ENCODE assay signal across 23 cellular contexts in the genomic region with DNA sequence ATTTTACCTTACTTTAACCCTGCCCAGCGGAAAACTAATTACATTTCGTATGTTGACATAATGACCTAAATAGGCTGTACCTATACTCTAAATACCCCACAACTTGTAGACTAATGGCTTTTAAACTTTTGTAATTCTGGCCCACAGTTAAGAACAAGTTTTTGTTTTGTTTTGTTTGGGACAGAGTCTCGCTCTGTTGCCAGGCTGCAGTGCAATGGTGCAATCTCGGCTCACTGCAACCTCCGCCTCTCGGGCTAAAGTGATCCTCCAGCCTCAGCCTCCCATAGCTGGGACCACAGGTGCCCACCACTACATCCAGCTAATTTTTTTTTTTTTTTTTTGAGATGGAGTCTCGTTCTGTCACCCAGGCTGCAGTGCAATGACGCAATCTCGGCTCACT. TPM values are rescaled to one million over a fixed set of nuclear protein-coding genes. Genes with fewer than 3 reads are reported as not detected.
DNase-seq lines count a peak whose midpoint lies in the region; ATAC-seq, FAIRE-seq and TF ChIP-seq lines count a peak whose summit lies in the region.
"Had no signal": no experiment of that assay in that cellular context is flagged by ENCODE, and none has a peak within 500 bp of the region (broad histone marks: within the 10 kb centered on the region; RNA-seq: fewer than 3 reads in every experiment).

No MANE protein-coding gene starts in this region.

- no peak overlapping the region for H2AK5ac ChIP-seq in trophoblast cell (ENCODE audit: low read length)

- no peak overlapping the region for H3K4ac ChIP-seq in trophoblast cell (ENCODE audit: low read depth, low read length)

- H2BK12ac ChIP-seq in trophoblast cell (ENCODE audit: low read length) = no peak overlapping the region

- in situ Hi-C loops in HepG2 (cut with HindIII; ENCODE audit: extremely low pct_ligation_motif_present, low pct_unique_long_range_greater_than_20kb) = no loop called here

- no peak overlapping the region for H3K18ac ChIP-seq in trophoblast cell (ENCODE audit: low read length)

- TF ChIP-seq RAD21 in HepG2 (CRISPR knock-in tag; IDR thresholded peaks at IDR 0.05) = no peak

- FAIRE-seq in HepG2 (lab: Jason Lieb, UNC) = no peak
- FAIRE-seq: A549, GM12891, GM18507, H54 had no signal

- no peaks in the 10 kb centered on the region for H3K36me3 ChIP-seq in HepG2 (replicated peaks in 1 of 2; ENCODE audit: control insufficient read depth in 1 of 2, insufficient read depth in 2 of 2, low read length in 2 of 2)
- no peaks in the 10 kb centered on the region for H3K36me3 ChIP-seq in right lobe of liver
- no peaks in the 10 kb centered on the region for H3K36me3 ChIP-seq in Loucy (ENCODE audit: insufficient read depth, low read length)
- H3K36me3 ChIP-seq in trophoblast cell (ENCODE audit: control insufficient read depth in 1 of 2, insufficient read depth in 2 of 2, low read length in 2 of 2) = no peaks in the 10 kb centered on the region
- H3K36me3 ChIP-seq: BE2C; BLaER1 treated with 17β-estradiol and CSF1 and Interleukin-3, amounts not matched to agents 10 nM and 100 nM; HAP-1 had no signal

- H3K9me3 ChIP-seq in HepG2 (ENCODE audit: low read length) (no peaks in the 10 kb centered on the region), right lobe of liver (no peaks in the 10 kb centered on the region), Loucy (ENCODE audit: insufficient read depth, low read depth, low read length) (no peaks in the 10 kb centered on the region), trophoblast cell (ENCODE audit: insufficient read depth, low read depth, low read length) (no peaks in the 10 kb centered on the region)
- H3K9me3 ChIP-seq: A549, BE2C, HAP-1 had no signal

- H3K4me3 ChIP-seq in HepG2 (replicated peaks in 1 of 3; ENCODE audit: insufficient read depth in 1 of 3, low read depth in 2 of 3, low read length in 3 of 3) (no peak overlapping the region), right lobe of liver (no peak overlapping the region), Loucy (ENCODE audit: low read length, poor library complexity, severe bottlenecking) (no peak overlapping the region), trophoblast cell (ENCODE audit: low read depth, low read length) (no peak overlapping the region)
- H3K4me3 ChIP-seq: A549; BLaER1 treated with 17β-estradiol and CSF1 and Interleukin-3, amounts not matched to agents 10 nM and 100 nM; HAP-1 had no signal

- no peaks in the 10 kb centered on the region for H3K9me2 ChIP-seq in Loucy (replicated peaks; ENCODE audit: low read depth, low read length)

- H3K79me2 ChIP-seq in HepG2 (ENCODE audit: insufficient read depth, low read length) (no peaks in the 10 kb centered on the region), Loucy (ENCODE audit: insufficient read depth, low read length) (no peaks in the 10 kb centered on the region), trophoblast cell (ENCODE audit: control insufficient read depth, insufficient read depth, low read length, poor library complexity) (no peaks in the 10 kb centered on the region)

- H3K27me3 ChIP-seq in HepG2 (ENCODE audit: control insufficient read depth in 1 of 2, insufficient read depth in 2 of 2, low read length in 2 of 2) = no peaks in the 10 kb centered on the region; a peak in 1 of 5 replicates
- H3K27me3 ChIP-seq in right lobe of liver = no peaks in the 10 kb centered on the region
- no peaks in the 10 kb centered on the region for H3K27me3 ChIP-seq in Loucy (ENCODE audit: insufficient read depth, low read length, poor library complexity, severe bottlenecking)
- H3K27me3 ChIP-seq in trophoblast cell (ENCODE audit: insufficient read depth, low read length) = no peaks in the 10 kb centered on the region

- H4K12ac ChIP-seq in trophoblast cell (ENCODE audit: low read depth, low read length) = no peak overlapping the region

- TF ChIP-seq POLR2A in HepG2 (IDR thresholded peaks at IDR 0.05; ENCODE audit: insufficient read depth in 1 of 2, low read depth in 2 of 2, low read length in 2 of 2) (no peak), right lobe of liver (IDR thresholded peaks at IDR 0.05) (no peak)

- 69% methylated on average over 9 of the region's 9 CpGs for WGBS in HepG2 (ENCODE audit: low lambda C conversion rate)
- WGBS in right lobe of liver (ENCODE audit: insufficient coverage, low coverage, low lambda C conversion rate, missing lambda C conversion rate) = 83% methylated on average over 7 of the region's 9 CpGs
- WGBS in trophoblast cell (ENCODE audit: extremely low coverage, insufficient coverage, insufficient read length) = no CpG with 5 or more reads among the region's 9 CpGs

- no peak for TF ChIP-seq CTCF in HepG2 (CRISPR knock-in tag; IDR thresholded peaks at IDR 0.05)
- no peak for TF ChIP-seq CTCF in right lobe of liver (IDR thresholded peaks at IDR 0.05)
- TF ChIP-seq CTCF in Loucy (conservative IDR thresholded peaks at IDR 0.05; ENCODE audit: low read length) = no peak

- H4K8ac ChIP-seq in trophoblast cell (ENCODE audit: low read depth, low read length) = no peak overlapping the region

- no peak overlapping the region for H3K23ac ChIP-seq in trophoblast cell (ENCODE audit: low read length)

- no peak overlapping the region for H3K9ac ChIP-seq in HepG2 (ENCODE audit: insufficient read depth, low read depth, low read length)
- no peak overlapping the region for H3K9ac ChIP-seq in Loucy (ENCODE audit: low read depth, low read length, poor library complexity, severe bottlenecking)
- no peak overlapping the region for H3K9ac ChIP-seq in trophoblast cell (ENCODE audit: low read length)
- H3K9ac ChIP-seq: BLaER1 treated with 17β-estradiol and CSF1 and Interleukin-3, amounts not matched to agents 10 nM and 100 nM had no signal

- H3K4me1 ChIP-seq in HepG2 (ENCODE audit: insufficient read depth, low read length) (peaks cover 15% of the 10 kb centered on the region), right lobe of liver (peaks cover 0 to 2% (median 0%) of the 10 kb centered on the region in 4 donors), Loucy (ENCODE audit: insufficient read depth, low read length, poor library complexity, severe bottlenecking) (no peaks in the 10 kb centered on the region), trophoblast cell (ENCODE audit: control insufficient read depth in 1 of 2, insufficient read depth in 2 of 2, low read length in 2 of 2) (peaks cover 0 to 2% of the 10 kb centered on the region in 2 experiments)
- H3K4me1 ChIP-seq: BE2C had no signal

- no peak overlapping the region for H2BK5ac ChIP-seq in trophoblast cell (ENCODE audit: low read depth, low read length, poor library complexity)

- no TSS peak for BruUV-seq in HepG2 (replicated peaks; lab: Mats Ljungman, UMichigan)

- H3K27ac ChIP-seq in HepG2 (ENCODE audit: extremely low read length, insufficient read depth, low read length) (no peak overlapping the region), right lobe of liver (no peak overlapping the region), trophoblast cell (ENCODE audit: low read depth, low read length) (no peak overlapping the region)
- H3K27ac ChIP-seq: A549; BLaER1 treated with 17β-estradiol and CSF1 and Interleukin-3, amounts not matched to agents 10 nM and 100 nM had no signal

- no peak for ATAC-seq in HepG2
- ATAC-seq in right lobe of liver = no peak
- ATAC-seq: A549 had no signal

- H2AFZ ChIP-seq in HepG2 (ENCODE audit: low read length) (no peak overlapping the region), Loucy (ENCODE audit: low read length) (0 out of 2 replicates have a peak overlapping the region, but pooled peaks have one; percentile 7), trophoblast cell (ENCODE audit: insufficient read depth, low read length, poor library complexity) (no peak overlapping the region)

- POLR2A ChIA-PET in HepG2 (lab: Yijun Ruan, JAX) = no interaction called here

- H3K79me1 ChIP-seq in trophoblast cell (ENCODE audit: low read length) = no peaks in the 10 kb centered on the region

- H3K4me2 ChIP-seq in HepG2 (ENCODE audit: low read depth, low read length) (no peak overlapping the region), Loucy (ENCODE audit: low read depth, low read length, poor library complexity, severe bottlenecking) (no peak overlapping the region), trophoblast cell (ENCODE audit: low read length) (no peak overlapping the region)
- H3K4me2 ChIP-seq: A549 had no signal

- H3K14ac ChIP-seq in trophoblast cell (ENCODE audit: low read length) = no peak overlapping the region

- intact Hi-C loops in HepG2 (cut with micrococcal nuclease; ENCODE audit: unreplicated experiment) (no loop called here), right lobe of liver (cut with DNase I) (no loop called here)

- no peak for TF ChIP-seq EP300 in HepG2 (IDR thresholded peaks at IDR 0.05; ENCODE audit: low read depth in 2 of 2, low read length in 2 of 2)
- TF ChIP-seq EP300 in HepG2 (CRISPR knock-in tag; IDR thresholded peaks at IDR 0.05; ENCODE audit: borderline replicate concordance) = no peak

- no peaks in the 10 kb centered on the region for H3F3A ChIP-seq in Loucy (ENCODE audit: low read depth)

- H4K91ac ChIP-seq in trophoblast cell (ENCODE audit: low read depth, low read length) = no peak overlapping the region

- DNase-seq in HepG2 (ENCODE audit: low spot score) (no peak), right lobe of liver (no peak), trophoblast cell (peak; percentile 73 to 87), NCI-H1417 treated with DMSO at 0.1 percent for 48 hours (lab: John Stamatoyannopoulos, UW) (no peak), iPS-NIHi11 (ENCODE audit: low spot score) (no peak)
- no peak for DNase-seq in stimulated activated CD8-positive, alpha-beta memory T cell treated with anti-CD3 and anti-CD28 coated beads, Interleukin-4, amount 100 ng/mL, for 48 hours
- DNase-seq: 8988T; ACHN; AML-193; BE2C; CD4-positive, alpha-beta T cell; CD8-positive, alpha-beta memory T cell; DMS53; DMS79 treated with DMSO at 0.1 percent for 48 hours; GF-D8; GOT3 had no signal

- H2BK120ac ChIP-seq in trophoblast cell (ENCODE audit: insufficient read depth, low read length, poor library complexity) = no peak overlapping the region

- CTCF ChIA-PET in HepG2 (lab: Yijun Ruan, JAX; ENCODE audit: low intra/inter-chr PET ratio, low total read pairs) = no interaction called here

- H4K20me1 ChIP-seq in HepG2 (ENCODE audit: insufficient read depth, low read length) (no peaks in the 10 kb centered on the region), Loucy (ENCODE audit: insufficient read depth, low read length, poor library complexity, severe bottlenecking) (no peaks in the 10 kb centered on the region)
- H4K20me1 ChIP-seq: BLaER1 treated with 17β-estradiol and CSF1 and Interleukin-3, amounts not matched to agents 10 nM and 100 nM had no signal

RNA-seq across cellular contexts. Expression of a gene that starts 5.7 kb away (rescaled TPM):
- total RNA-seq in HepG2 (2016; rRNA removed; fragmentation: Illumina TruSeq; extraction: Trizol) (8.2 and 8.9 TPM in 2 replicates), right lobe of liver (10 to 100 TPM; 12.0 to 19.0 (median 15.8) TPM)
- 0.91 and 1.1 TPM in 2 replicates for total RNA-seq in HepG2 (2016; cell fraction: cytosol; rRNA removed; fragmentation: Illumina TruSeq; extraction: Trizol; ENCODE audit: low read depth)
- total RNA-seq in HepG2 (2016; cell fraction: insoluble cytoplasmic fraction; rRNA removed; fragmentation: Illumina TruSeq; extraction: Trizol) = 8.5 and 8.6 TPM in 2 replicates
- total RNA-seq in HepG2 (2016; cell fraction: membrane; rRNA removed; fragmentation: Illumina TruSeq; extraction: Trizol) = 2.7 and 3.7 TPM in 2 replicates
- total RNA-seq in HepG2 (2016; cell fraction: nucleus; rRNA removed; fragmentation: Illumina TruSeq; extraction: Trizol) = 19.3 and 22.1 TPM in 2 replicates
- polyA plus RNA-seq in HepG2 (2011; rRNA removed) = 6.7 and 7.5 TPM in 2 replicates
- 5.4 and 5.6 TPM in 2 replicates for polyA plus RNA-seq in HepG2 (2011; cell fraction: cytosol; rRNA removed)
- polyA plus RNA-seq in HepG2 (2011; cell fraction: nucleus; rRNA removed) = 8.8 and 9.0 TPM in 2 replicates
- polyA plus RNA-seq in HepG2 (2012) = 7.3 and 8.1 TPM in 2 replicates
- 0.12 and 0.19 TPM in 2 replicates for polyA plus RNA-seq in HepG2 (2016; cell fraction: cytosol; fragmentation: Illumina TruSeq; extraction: Trizol; ENCODE audit: low read depth)
- 6.5 and 7.2 TPM in 2 replicates for polyA plus RNA-seq in HepG2 (2016; cell fraction: insoluble cytoplasmic fraction; fragmentation: Illumina TruSeq; extraction: Trizol; ENCODE audit: low read depth)
- 0.71 and 0.77 TPM in 2 replicates for polyA plus RNA-seq in HepG2 (2016; cell fraction: membrane; fragmentation: Illumina TruSeq; extraction: Trizol; ENCODE audit: low read depth)
- polyA plus RNA-seq in HepG2 (2016; cell fraction: nucleus; fragmentation: Illumina TruSeq; extraction: Trizol; ENCODE audit: insufficient read depth, low read depth) = 8.4 and 10.2 TPM in 2 replicates
- polyA minus RNA-seq in HepG2 (2011; rRNA and poly(A)+ RNA removed; ENCODE audit: low replicate concordance) = 2.9 and 20.7 TPM in 2 replicates
- polyA minus RNA-seq in HepG2 (2011; cell fraction: cytosol; rRNA and poly(A)+ RNA removed) = 12.7 and 13.1 TPM in 2 replicates
- polyA minus RNA-seq in HepG2 (2011; cell fraction: nucleus; rRNA and poly(A)+ RNA removed) = 42.2 and 48.4 TPM in 2 replicates
- polyA plus RNA-seq in trophoblast cell (2013) = 10.6 and 10.9 TPM in 2 replicates
- polyA plus RNA-seq: CD8-positive, alpha-beta memory T cell had no signal

Comparison
In these comparisons a context has a peak if more than half of its experiments do, and no peak if none do; other contexts are left out.
1. DNase-seq: peak in trophoblast cell (2 of 2); none in HepG2 (single experiment), right lobe of liver (0 of 3), stimulated activated CD8-positive, alpha-beta memory T cell treated with anti-CD3 and anti-CD28 coated beads, Interleukin-4, amount 100 ng/mL, for 48 hours (single experiment), NCI-H1417 treated with DMSO at 0.1 percent for 48 hours (single experiment) and iPS-NIHi11 (single experiment).